In genomic region chr17:59106463-59107305, GRCh38 we compare ENCODE assay signal across 8 cellular contexts. TPM values are rescaled to one million over a fixed set of nuclear protein-coding genes. Genes with fewer than 3 reads are reported as not detected.
DNase-seq lines count a peak whose midpoint lies in the region; ATAC-seq, FAIRE-seq and TF ChIP-seq lines count a peak whose summit lies in the region.

TSS of gene TRIM37 (minus strand) at chr17:59106880. CDS start at chr17:59106461, 419 bp downstream.

- DNase-seq in AG04450 (ENCODE audit: low read depth, low spot score) (peak; percentile 98), NCI-H2227 (lab: John Stamatoyannopoulos, UW; ENCODE audit: unreplicated experiment) (peak; percentile 100), WERI-Rb-1 (peak; percentile 100), mammary epithelial cell (peak; percentile 99), small intestine (peak; percentile 99)

- TF ChIP-seq CTCF in AG04450 (IDR thresholded peaks at IDR 0.05; ENCODE audit: low read depth, low read length), result no peak; the same call in 1 of the 2 replicates
- TF ChIP-seq CTCF in WERI-Rb-1 (IDR thresholded peaks at IDR 0.05; ENCODE audit: low read depth, low read length), result no peak
- TF ChIP-seq CTCF in mammary epithelial cell (conservative IDR thresholded peaks at IDR 0.05 in 1 of 2, IDR thresholded peaks at IDR 0.05 in 1 of 2; ENCODE audit: extremely low read depth in 1 of 2, insufficient read depth in 1 of 2, low read depth in 1 of 2, low read length in 2 of 2), result peak in 1 of 2 donors; percentile 14

- H4K20me1 ChIP-seq in mammary epithelial cell (ENCODE audit: insufficient read depth, low read length), result no peaks in the 10 kb centered on the region

- BruUV-seq in mammary epithelial cell (replicated peaks; lab: Mats Ljungman, UMichigan), result no TSS peak

- H3K27ac ChIP-seq in AG04450 (ENCODE audit: low read depth, low read length), result peak within 1 kb of the TSS; percentile 96
- H3K27ac ChIP-seq in WERI-Rb-1, result peak within 1 kb of the TSS; percentile 90
- peak within 1 kb of the TSS; percentile 94 for H3K27ac ChIP-seq in mammary epithelial cell (ENCODE audit: insufficient read depth, low read depth, low read length)
- peak within 1 kb of the TSS; percentile 6 for H3K27ac ChIP-seq in iPS-20b (ENCODE audit: low read length)
- peak within 1 kb of the TSS; percentile 88 to 93 for H3K27ac ChIP-seq in small intestine (ENCODE audit: low read depth in 1 of 2, low read length in 1 of 2)

- POLR2A ChIA-PET in AG04450 (lab: Yijun Ruan, JAX), result interaction anchor here (0.6 to 1.9 kb wide), 8 partner anchors 12 to 475 kb away, joined by 3 to 14 read pairs (median 4); partner anchors contain the start of genes PRR11 and SKA2

- H3K9ac ChIP-seq in mammary epithelial cell (ENCODE audit: insufficient read depth, low read length) (peak within 1 kb of the TSS; percentile 99), iPS-20b (ENCODE audit: low read depth, low read length) (peak within 1 kb of the TSS; percentile 90)

- H3K9me3 ChIP-seq in AG04450 (ENCODE audit: control insufficient read depth, insufficient read depth, low read length), result peaks cover 4% of the 10 kb centered on the region; the same call in 1 of the 2 replicates
- no peaks in the 10 kb centered on the region for H3K9me3 ChIP-seq in WERI-Rb-1 (ENCODE audit: severe bottlenecking)
- H3K9me3 ChIP-seq in mammary epithelial cell (replicated peaks; ENCODE audit: insufficient read depth, low read length), result no peaks in the 10 kb centered on the region
- H3K9me3 ChIP-seq in iPS-20b (ENCODE audit: insufficient read depth, low read depth, low read length), result no peaks in the 10 kb centered on the region
- no peaks in the 10 kb centered on the region for H3K9me3 ChIP-seq in small intestine (ENCODE audit: control insufficient read depth, low read depth)

- H3K27me3 ChIP-seq in AG04450 (ENCODE audit: control insufficient read depth, insufficient read depth, low read length) (no peaks in the 10 kb centered on the region), WERI-Rb-1 (ENCODE audit: insufficient read depth, low read depth, severe bottlenecking) (no peaks in the 10 kb centered on the region), mammary epithelial cell (ENCODE audit: insufficient read depth, low read length) (no peaks in the 10 kb centered on the region), iPS-20b (ENCODE audit: insufficient read depth, low read length) (no peaks in the 10 kb centered on the region), small intestine (ENCODE audit: control insufficient read depth in 2 of 2, insufficient read depth in 2 of 2, low read length in 2 of 2) (no peaks in the 10 kb centered on the region)

- in situ Hi-C loops in mammary epithelial cell (cut with MboI; ENCODE audit: low sequenced_read_pairs in 2 of 2), result loop anchor here in 1 of 2 donors (5.0 kb wide), 1 partner anchor 41 kb away; no protein-coding TSS in a partner anchor

- no peak for FAIRE-seq in small intestine (lab: Jason Lieb, UNC)

- peak within 1 kb of the TSS; percentile 86 for H3K4me3 ChIP-seq in AG04450 (ENCODE audit: low read depth, low read length)
- peak within 1 kb of the TSS; percentile 60 for H3K4me3 ChIP-seq in WERI-Rb-1 (ENCODE audit: low read depth, low read length)
- H3K4me3 ChIP-seq in mammary epithelial cell (replicated peaks in 1 of 3; ENCODE audit: insufficient read depth in 1 of 3, low read depth in 2 of 3, low read length in 3 of 3), result peak within 1 kb of the TSS; percentile 89 to 92 (median 90)
- peak within 1 kb of the TSS; percentile 98 for H3K4me3 ChIP-seq in iPS-20b (ENCODE audit: low read length)
- peak within 1 kb of the TSS; percentile 80 to 94 for H3K4me3 ChIP-seq in small intestine (ENCODE audit: low read depth in 1 of 2, low read length in 2 of 2)

- peaks cover 65% of the 10 kb centered on the region for H3K79me2 ChIP-seq in mammary epithelial cell (ENCODE audit: insufficient read depth, low read length)

- H2AFZ ChIP-seq in mammary epithelial cell (ENCODE audit: low read depth, low read length), result peak within 1 kb of the TSS; percentile 90

- H3K36me3 ChIP-seq in WERI-Rb-1 (peaks cover 48% of the 10 kb centered on the region), mammary epithelial cell (ENCODE audit: insufficient read depth, low read length) (peaks cover 9% of the 10 kb centered on the region), iPS-20b (ENCODE audit: insufficient read depth, low read depth, low read length) (peaks cover 36% of the 10 kb centered on the region), small intestine (ENCODE audit: control insufficient read depth in 2 of 2, insufficient read depth in 2 of 2, low read length in 2 of 2) (peaks cover 0 to 1% of the 10 kb centered on the region in 2 donors)

- H3K4me1 ChIP-seq in mammary epithelial cell (ENCODE audit: insufficient read depth, low read length), result peaks cover 7% of the 10 kb centered on the region
- no peaks in the 10 kb centered on the region for H3K4me1 ChIP-seq in iPS-20b (ENCODE audit: insufficient read depth, low read length)
- H3K4me1 ChIP-seq in small intestine (ENCODE audit: control insufficient read depth in 2 of 2, insufficient read depth in 1 of 2, low read depth in 1 of 2, low read length in 1 of 2), result no peaks in the 10 kb centered on the region

- dilution Hi-C loops in mammary epithelial cell (cut with HindIII; ENCODE audit: low sequenced_read_pairs), result no loop called here

- CTCF ChIA-PET in AG04450 (lab: Charles Lee), result interaction anchor here (1.8 kb wide), 1 partner anchor 12 kb away, joined by 6 read pairs; no protein-coding TSS in a partner anchor
- CTCF ChIA-PET in mammary epithelial cell (lab: Charles Lee; ENCODE audit: low non-redundant PET), result interaction anchor here (0.6 kb wide), 2 partner anchors 32 to 49 kb away, joined by 3 read pairs; partner anchors contain the start of gene PRR11

- ATAC-seq in GM18873 (IDR thresholded peaks at IDR 0.05; ENCODE audit: low FRiP score, unreplicated experiment) (peak; percentile 82), HG03139 (IDR thresholded peaks at IDR 0.05; ENCODE audit: unreplicated experiment) (peak; percentile 92)

- peak within 1 kb of the TSS; percentile 87 for H3K4me2 ChIP-seq in mammary epithelial cell (ENCODE audit: insufficient read depth, low read depth, low read length)

- intact Hi-C loops in mammary epithelial cell (cut with micrococcal nuclease), result loop anchor here (1.0 to 5.0 kb wide), 4 partner anchors 13 to 474 kb away; partner anchors contain the start of gene SMG8

- WGBS in mammary epithelial cell (ENCODE audit: low coverage, missing lambda C conversion rate), result 1% methylated on average over 42 of the region's 89 CpGs
- WGBS in small intestine, 3 donors, result 0% methylated on average over 61 to 89 of the region's 89 CpGs

RNA-seq across cellular contexts. Expression of gene TRIM37, which starts in this region (rescaled TPM):
- 29.1 and 34.8 TPM in 2 replicates for polyA plus RNA-seq in AG04450 (2011; rRNA removed)
- 55.4 and 60.7 TPM in 2 replicates for polyA minus RNA-seq in AG04450 (2011; rRNA and poly(A)+ RNA removed)
- 10 to 100 TPM; 34.2 to 42.7 TPM for total RNA-seq in mammary epithelial cell
- 15.1 TPM for polyA plus RNA-seq in mammary epithelial cell
- polyA minus RNA-seq in mammary epithelial cell, result 14.1 TPM
- polyA plus RNA-seq in small intestine, result 10 to 100 TPM in 1 of 3 donors, 1 to 10 TPM in 2; 5.6 to 11.3 (median 5.9) TPM

Comparison
In these comparisons a context has a peak if more than half of its experiments do, and no peak if none do; other contexts are left out.
1. Peak in every context shown above with its lines: DNase-seq, ATAC-seq, H3K4me3 ChIP-seq and H3K27ac ChIP-seq.
2. H3K27ac ChIP-seq: peak in every context shown above with its lines; median percentile 96 in AG04450; 94 in mammary epithelial cell; 90 in small intestine; 90 in WERI-Rb-1; 6 in iPS-20b.